Comparison of ENCODE assay signal across 8 cellular contexts in genomic region chr15:60006203-60006782, GRCh38. TPM values are rescaled to one million over a fixed set of nuclear protein-coding genes. Genes with fewer than 3 reads are reported as not detected.
DNase-seq lines count a peak whose midpoint lies in the region; ATAC-seq and TF ChIP-seq lines count a peak whose summit lies in the region.

No MANE protein-coding gene starts in this region.

- H3K36me3 ChIP-seq in liver (ENCODE audit: control insufficient read depth in 4 of 4, insufficient read depth in 3 of 4, low read depth in 1 of 4, low read length in 3 of 4), result no peaks in the 10 kb centered on the region

- ATAC-seq in HG03196 (IDR thresholded peaks at IDR 0.05; ENCODE audit: unreplicated experiment), result peak; percentile 52

- H3K27me3 ChIP-seq in liver (ENCODE audit: control insufficient read depth in 4 of 4, insufficient read depth in 4 of 4, low read length in 3 of 4), result peaks cover 5 to 45% (median 16%) of the 10 kb centered on the region in 4 donors

- H3K27ac ChIP-seq in liver (ENCODE audit: low read depth in 1 of 2, low read length in 2 of 2), result no peak overlapping the region

- peaks cover 59% of the 10 kb centered on the region for H3K4me1 Mint-ChIP-seq in brain

- no peak overlapping the region for H3K9ac ChIP-seq in liver (ENCODE audit: low read depth in 1 of 2, low read length in 2 of 2)

- peaks cover 0 to 3% (median 0%) of the 10 kb centered on the region in 5 experiments for H3K9me3 Mint-ChIP-seq in brain

- peaks cover 0 to 3% (median 0%) of the 10 kb centered on the region in 4 donors for H3K9me3 ChIP-seq in liver (ENCODE audit: control insufficient read depth in 4 of 4, low read length in 3 of 4)

- peaks cover 100% of the 10 kb centered on the region for H3K27me3 Mint-ChIP-seq in brain

- peak overlapping the region; percentile 68 to 73 (median 72) for H3K4me3 ChIP-seq in liver (ENCODE audit: low read depth in 1 of 3, low read length in 3 of 3)

- peak overlapping the region; percentile 79 to 88 (median 88) for H3K4me3 Mint-ChIP-seq in brain

- DNase-seq in DMS 273 (lab: John Stamatoyannopoulos, UW; ENCODE audit: unreplicated experiment) (peak; percentile 21), DMS 273 treated with DMSO at 0.1 percent for 48 hours (lab: John Stamatoyannopoulos, UW) (no peak), T-helper 2 cell (peak; percentile 35 to 93 (median 54)), germinal center (ENCODE audit: low spot score) (no peak)
- peak; percentile 49 to 56 for DNase-seq in stimulated activated CD8-positive, alpha-beta memory T cell treated with anti-CD3 and anti-CD28 coated beads, Interleukin-15, amount 100 ng/mL, for 48 hours (ENCODE audit: low read depth in 2 of 2)

- WGBS in liver, result 1% methylated on average over 32 of the region's 32 CpGs

- peak overlapping the region in 3 of 5 experiments; percentile 93 to 94 (median 94) for H3K27ac Mint-ChIP-seq in brain

- TF ChIP-seq CTCF in brain (conservative IDR thresholded peaks at IDR 0.05), result no peak
- TF ChIP-seq CTCF in liver (IDR thresholded peaks at IDR 0.05; ENCODE audit: low read depth, low read length, missing input control), result no peak

- TF ChIP-seq RAD21 in liver (IDR thresholded peaks at IDR 0.05), result peak in 1 of 2 donors; percentile 11

- no peaks in the 10 kb centered on the region for H3K36me3 Mint-ChIP-seq in brain

- H3K4me1 ChIP-seq in liver (ENCODE audit: control insufficient read depth in 4 of 4, insufficient read depth in 4 of 4, low read length in 3 of 4), result peaks cover 14 to 34% (median 26%) of the 10 kb centered on the region in 4 donors

TF ChIP-seq in liver, 16 proteins besides CTCF, POLR2A, EP300 and RAD21:
- TF ChIP-seq HNF4A (conservative IDR thresholded peaks at IDR 0.05) (peak in 1 of 2 donors; percentile 35), ATF3 (IDR thresholded peaks at IDR 0.05) (no peak), EGR1 (IDR thresholded peaks at IDR 0.05; ENCODE audit: low read depth in 2 of 2) (no peak), FOXA2 (IDR thresholded peaks at IDR 0.05) (peak; percentile 77), GABPA (IDR thresholded peaks at IDR 0.05 in 1 of 2, conservative IDR thresholded peaks at IDR 0.05 in 1 of 2) (peak in 1 of 2 donors; percentile 18), FOXA1 (IDR thresholded peaks at IDR 0.05) (peak; percentile 13), HNF4G (IDR thresholded peaks at IDR 0.05) (no peak), YY1 (IDR thresholded peaks at IDR 0.05) (no peak), MAX (IDR thresholded peaks at IDR 0.05) (no peak), RXRA (IDR thresholded peaks at IDR 0.05) (no peak), JUND (IDR thresholded peaks at IDR 0.05) (no peak)
- TF ChIP-seq, protein P1, sequence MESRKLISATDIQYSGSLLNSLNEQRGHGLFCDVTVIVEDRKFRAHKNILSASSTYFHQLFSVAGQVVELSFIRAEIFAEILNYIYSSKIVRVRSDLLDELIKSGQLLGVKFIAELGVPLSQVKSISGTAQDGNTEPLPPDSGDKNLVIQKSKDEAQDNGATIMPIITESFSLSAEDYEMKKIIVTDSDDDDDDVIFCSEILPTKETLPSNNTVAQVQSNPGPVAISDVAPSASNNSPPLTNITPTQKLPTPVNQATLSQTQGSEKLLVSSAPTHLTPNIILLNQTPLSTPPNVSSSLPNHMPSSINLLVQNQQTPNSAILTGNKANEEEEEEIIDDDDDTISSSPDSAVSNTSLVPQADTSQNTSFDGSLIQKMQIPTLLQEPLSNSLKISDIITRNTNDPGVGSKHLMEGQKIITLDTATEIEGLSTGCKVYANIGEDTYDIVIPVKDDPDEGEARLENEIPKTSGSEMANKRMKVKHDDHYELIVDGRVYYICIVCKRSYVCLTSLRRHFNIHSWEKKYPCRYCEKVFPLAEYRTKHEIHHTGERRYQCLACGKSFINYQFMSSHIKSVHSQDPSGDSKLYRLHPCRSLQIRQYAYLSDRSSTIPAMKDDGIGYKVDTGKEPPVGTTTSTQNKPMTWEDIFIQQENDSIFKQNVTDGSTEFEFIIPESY (IDR thresholded peaks at IDR 0.05), result no peak

RNA-seq across cellular contexts. Expression of gene FOXB1, which starts 2.2 kb away (rescaled TPM):
- 1.9 TPM for polyA plus RNA-seq in brain (ENCODE audit: insufficient read depth, low read depth, low replicate concordance)
- not detected for total RNA-seq in liver
- not detected for polyA plus RNA-seq in liver

Comparison
In these comparisons a context has a peak if more than half of its experiments do, and no peak if none do; other contexts are left out.
1. DNase-seq: peak in DMS 273 (single experiment), T-helper 2 cell (5 of 5) and stimulated activated CD8-positive, alpha-beta memory T cell treated with anti-CD3 and anti-CD28 coated beads, Interleukin-15, amount 100 ng/mL, for 48 hours (2 of 2); none in DMS 273 treated with DMSO at 0.1 percent for 48 hours (single experiment) and germinal center (single experiment).